ENCODE assay signal across 1 cellular context in genomic region chr14:94689218-94689984, GRCh38.
A peak's percentile ranks its signal among the peaks of the same experiment; 100 is the strongest.
TF ChIP-seq lines count a peak whose summit lies in the region.

No MANE protein-coding gene starts in this region.

TF ChIP-seq in H1, 55 proteins besides CTCF, POLR2A, EP300 and RAD21:
- TF ChIP-seq ATF2 (IDR thresholded peaks at IDR 0.05; ENCODE audit: low read length) (no peak), TEAD4 (IDR thresholded peaks at IDR 0.05; ENCODE audit: low read depth, low read length) (no peak), FOSL1 (IDR thresholded peaks at IDR 0.05; ENCODE audit: insufficient read depth, low read depth, low read length) (no peak), EZH2 (IDR thresholded peaks at IDR 0.05; ENCODE audit: low read depth, low read length, severe bottlenecking) (peak; percentile 32), PHF8 (conservative IDR thresholded peaks at IDR 0.05; ENCODE audit: low read depth, low read length) (no peak), TAF7 (optimal IDR thresholded peaks at IDR 0.05; ENCODE audit: borderline replicate concordance, low read depth, low read length) (peak; percentile 23), YY1 (IDR thresholded peaks at IDR 0.05; ENCODE audit: low read depth, low read length) (no peak), SIN3A (conservative IDR thresholded peaks at IDR 0.05 in 1 of 2, IDR thresholded peaks at IDR 0.05 in 1 of 2; ENCODE audit: low read depth in 1 of 2, low read length in 2 of 2) (no peak), BCL11A (IDR thresholded peaks at IDR 0.05; ENCODE audit: low read depth in 2 of 2, low read length in 2 of 2) (no peak), JUN (IDR thresholded peaks at IDR 0.05; ENCODE audit: low read depth, low read length) (no peak), HDAC6 (IDR thresholded peaks at IDR 0.05; ENCODE audit: low read depth, low read length) (no peak), GABPA (IDR thresholded peaks at IDR 0.05; ENCODE audit: borderline replicate concordance, insufficient read depth, low read length) (peak; percentile 40; the same call in 1 of the 2 replicates)
TF ChIP-seq in H1: peak in this region for 3.
